In genomic region chr17:82897514-82898249, GRCh38 we compare ENCODE assay signal across 1 cellular context.
TF ChIP-seq lines count a peak whose summit lies in the region.

No MANE protein-coding gene starts in this region.

TF ChIP-seq in HepG2, 621 proteins besides CTCF, POLR2A, EP300 and RAD21 (continued from another document):
- TF ChIP-seq ZNF18 (CRISPR knock-in tag; IDR thresholded peaks at IDR 0.05; ENCODE audit: insufficient replicate concordance) = peak; percentile 24
- TF ChIP-seq CSRNP2 (CRISPR knock-in tag; conservative IDR thresholded peaks at IDR 0.05; ENCODE audit: low read depth) = no peak
- peak; percentile 12; the same call in 1 of the 2 replicates for TF ChIP-seq ZNF687 (CRISPR knock-in tag; IDR thresholded peaks at IDR 0.05)
- TF ChIP-seq IKZF4 (CRISPR knock-in tag; IDR thresholded peaks at IDR 0.05; ENCODE audit: borderline replicate concordance, low read depth, not compliant biosample characterization) = no peak
- TF ChIP-seq ZNF276 (CRISPR knock-in tag; IDR thresholded peaks at IDR 0.05; ENCODE audit: low read depth) = no peak
- TF ChIP-seq ZNF746 (CRISPR knock-in tag; IDR thresholded peaks at IDR 0.05) = no peak
- TF ChIP-seq CSRNP1 (CRISPR knock-in tag; IDR thresholded peaks at IDR 0.05) = no peak
- no peak for TF ChIP-seq SNAPC4 (CRISPR knock-in tag; IDR thresholded peaks at IDR 0.05)
- no peak for TF ChIP-seq SATB2 (CRISPR knock-in tag; IDR thresholded peaks at IDR 0.05)
- no peak for TF ChIP-seq KMT2B (CRISPR knock-in tag; IDR thresholded peaks at IDR 0.05)
- TF ChIP-seq MED1 (CRISPR knock-in tag; IDR thresholded peaks at IDR 0.05) = no peak
- TF ChIP-seq MNT (IDR thresholded peaks at IDR 0.05) = peak; percentile 98
- no peak for TF ChIP-seq TFAP4 (IDR thresholded peaks at IDR 0.05; ENCODE audit: borderline replicate concordance, low read depth)
